In genomic region chr4:166675411-166675810, GRCh38 we compare ENCODE assay signal across 18 cellular contexts.
DNase-seq lines count a peak whose midpoint lies in the region; ATAC-seq, FAIRE-seq and TF ChIP-seq lines count a peak whose summit lies in the region.
"Had no signal": no experiment of that assay in that cellular context is flagged by ENCODE, and none has a peak within 500 bp of the region (broad histone marks: within the 10 kb centered on the region; RNA-seq: fewer than 3 reads in every experiment).

No MANE protein-coding gene starts in this region.

- peaks cover 14% of the 10 kb centered on the region for H3K4me1 ChIP-seq in SJCRH30
- H3K4me1 ChIP-seq: esophagus squamous epithelium had no signal

- no peaks in the 10 kb centered on the region for H3K36me3 ChIP-seq in SJCRH30
- H3K36me3 ChIP-seq: esophagus squamous epithelium had no signal

- no peaks in the 10 kb centered on the region for H3K9me3 ChIP-seq in SJCRH30 (replicated peaks)
- H3K9me3 ChIP-seq: esophagus squamous epithelium had no signal

- DNase-seq in H54 (ENCODE audit: insufficient read length, low spot score) (peak; percentile 3), SJCRH30 (peak; percentile 83 to 87), epithelial cell of prostate (ENCODE audit: low read depth, low spot score) (peak; percentile 29), myocyte (ENCODE audit: low read depth) (peak; percentile 57), left colon (no peak), RCC 7860 (ENCODE audit: low spot score) (no peak)
- DNase-seq: activated naive CD4-positive, alpha-beta T cell treated with anti-CD3 and anti-CD28 coated beads, Interleukin-2, amount 10 ng/mL, durations not matched to agents 7 days and 5 days; DMS79 treated with DMSO at 0.1 percent for 48 hours; esophagus squamous epithelium; immature natural killer cell; NCI-H2029; NCI-H748 treated with DMSO at 0.1 percent for 48 hours; SHP77 treated with DMSO at 0.1 percent for 48 hours; stimulated activated naive B cell treated with anti-CD40 and anti-IgM and Interleukin-4, amounts not matched to agents 10 μg/mL and 1 μg/mL and 100 μg/mL, for 72 hours had no signal

- intact Hi-C loops in left colon (cut with DNase I, micrococcal nuclease) = no loop called here

- FAIRE-seq in H54 (lab: Jason Lieb, UNC) (no peak), RCC 7860 (lab: Jason Lieb, UNC) (no peak)
- FAIRE-seq: GM12878, K562 had no signal

- H3K27ac ChIP-seq in SJCRH30 (peak overlapping the region; percentile 37; the same call in 1 of the 2 replicates), epithelial cell of prostate (no peak overlapping the region)
- H3K27ac ChIP-seq: esophagus squamous epithelium had no signal

- H3K4me3 ChIP-seq in SJCRH30 = no peak overlapping the region
- H3K4me3 ChIP-seq: esophagus squamous epithelium, GM12878, K562 had no signal

- TF ChIP-seq POLR2A in H54 (IDR thresholded peaks at IDR 0.05; ENCODE audit: low read depth, low read length) = no peak

- no peaks in the 10 kb centered on the region for H3K27me3 ChIP-seq in SJCRH30
- H3K27me3 ChIP-seq: esophagus squamous epithelium had no signal

- ATAC-seq in GM19455 (IDR thresholded peaks at IDR 0.05; ENCODE audit: unreplicated experiment) (no peak), left colon (no peak), HG02642 (IDR thresholded peaks at IDR 0.05; ENCODE audit: poor library complexity, unreplicated experiment) (no peak)
- ATAC-seq: GM12878; K562; stimulated activated naive B cell treated with anti-CD40 and anti-IgM and Interleukin-4, amounts not matched to agents 10 μg/mL and 1 μg/mL and 100 μg/mL, for 72 hours had no signal

Comparison
In these comparisons a context has a peak if more than half of its experiments do, and no peak if none do; other contexts are left out.
1. DNase-seq: peak in H54 (single experiment), SJCRH30 (2 of 2), epithelial cell of prostate (single experiment) and myocyte (single experiment); none in left colon (0 of 2) and RCC 7860 (single experiment).